12 cellular contexts compared by ENCODE assay signal in genomic region chr11:44680982-44681597, GRCh38. TPM values are rescaled to one million over a fixed set of nuclear protein-coding genes. Genes with fewer than 3 reads are reported as not detected.
DNase-seq lines count a peak whose midpoint lies in the region; FAIRE-seq and TF ChIP-seq lines count a peak whose summit lies in the region.
"Had no signal": no experiment of that assay in that cellular context is flagged by ENCODE, and none has a peak within 500 bp of the region (broad histone marks: within the 10 kb centered on the region; RNA-seq: fewer than 3 reads in every experiment).

No MANE protein-coding gene starts in this region.

- H3K23me2 ChIP-seq in H9 (ENCODE audit: insufficient read length, low read depth, low read length, poor library complexity, severe bottlenecking), result no peaks in the 10 kb centered on the region

- in situ Hi-C loops in mammary epithelial cell (cut with MboI; ENCODE audit: low sequenced_read_pairs in 2 of 2), result no loop called here
- in situ Hi-C loops in ACHN (cut with HindIII; ENCODE audit: low pct_ligation_motif_present, low pct_unique_long_range_greater_than_20kb, low sequenced_read_pairs), result no loop called here

- H3K27me3 Mint-ChIP-seq in H9 (ENCODE audit: low read depth), result peaks cover 3% of the 10 kb centered on the region; the same call in 1 of the 2 replicates

- H3K4me1 Mint-ChIP-seq in H9, result peaks cover 19 to 25% of the 10 kb centered on the region in 2 experiments

- no peak overlapping the region for H2BK5ac ChIP-seq in H9 (ENCODE audit: insufficient read length, low read length)

- H3K79me1 ChIP-seq in H9 (ENCODE audit: insufficient read depth, low read depth, low read length, poor library complexity, severe bottlenecking), result no peaks in the 10 kb centered on the region

- H3K4me3 Mint-ChIP-seq in H9, result no peak overlapping the region

- H3K79me2 ChIP-seq in H9 (ENCODE audit: insufficient read depth, low read length) (no peaks in the 10 kb centered on the region), mammary epithelial cell (ENCODE audit: insufficient read depth, low read length) (no peaks in the 10 kb centered on the region)

- H4K5ac ChIP-seq in H9 (ENCODE audit: insufficient read length, low read depth, low read length), result no peak overlapping the region

- no CpG with 5 or more reads among the region's 9 CpGs for WGBS in H9 (ENCODE audit: extremely low coverage, insufficient read length, low lambda C conversion rate)
- 21% methylated on average over 4 of the region's 9 CpGs for WGBS in mammary epithelial cell (ENCODE audit: low coverage, missing lambda C conversion rate)

- DNase-seq in H9 (peak; percentile 59), mammary epithelial cell (peak; percentile 60), kidney (no peak), ACHN (no peak), GM10248 (ENCODE audit: extremely low spot score) (no peak), LoVo (ENCODE audit: low spot score) (no peak)
- peak; percentile 18 to 40 for DNase-seq in activated CD4-positive, alpha-beta T cell treated with anti-CD3 and anti-CD28 coated beads for 4 hours
- peak; percentile 36 for DNase-seq in stimulated activated CD4-positive, alpha-beta T cell treated with anti-CD3 and anti-CD28 coated beads, Interleukin-4, amount 100 ng/mL, for 1 hour
- DNase-seq: heart left ventricle, NCI-H1417, occipital lobe had no signal

- intact Hi-C loops in mammary epithelial cell (cut with micrococcal nuclease), result no loop called here
- intact Hi-C loops in kidney (cut with DNase I), result no loop called here

- POLR2A ChIA-PET in GM10248 (lab: Yijun Ruan, JAX), result no interaction called here

- no TSS peak for BruUV-seq in mammary epithelial cell (replicated peaks; lab: Mats Ljungman, UMichigan)

- H3K27ac ChIP-seq in H9 (ENCODE audit: insufficient read length, low read depth, low read length) (no peak overlapping the region), mammary epithelial cell (ENCODE audit: insufficient read depth, low read depth, low read length) (peak overlapping the region; percentile 55), kidney (ENCODE audit: low read depth in 2 of 2, low read length in 2 of 2) (no peak overlapping the region)
- H3K27ac ChIP-seq: heart left ventricle, suprapubic skin had no signal

- no peak overlapping the region for H3K4me2 ChIP-seq in H9 (ENCODE audit: insufficient read depth, insufficient read length, low read length)
- peak overlapping the region; percentile 68 for H3K4me2 ChIP-seq in mammary epithelial cell (ENCODE audit: insufficient read depth, low read depth, low read length)

- H2BK15ac ChIP-seq in H9 (ENCODE audit: low read depth, low read length), result no peak overlapping the region; the same call in 1 of the 2 replicates

- CTCF ChIA-PET in mammary epithelial cell (lab: Charles Lee; ENCODE audit: low non-redundant PET) (no interaction called here), GM10248 (lab: Yijun Ruan, JAX) (no interaction called here)

- H3K36me3 Mint-ChIP-seq in H9 (ENCODE audit: insufficient read depth in 1 of 3, low read depth in 3 of 3), result no peaks in the 10 kb centered on the region; a peak in 1 of 7 replicates

- H4K91ac ChIP-seq in H9 (ENCODE audit: insufficient read length, low read depth, low read length), result no peak overlapping the region

- FAIRE-seq in kidney (lab: Jason Lieb, UNC), result no peak

- TF ChIP-seq CTCF in H9 (conservative IDR thresholded peaks at IDR 0.05), result no peak
- TF ChIP-seq CTCF in mammary epithelial cell (conservative IDR thresholded peaks at IDR 0.05 in 1 of 2, IDR thresholded peaks at IDR 0.05 in 1 of 2; ENCODE audit: extremely low read depth in 1 of 2, insufficient read depth in 1 of 2, low read depth in 1 of 2, low read length in 2 of 2), result no peak
- no peak for TF ChIP-seq CTCF in kidney (IDR thresholded peaks at IDR 0.05; ENCODE audit: borderline replicate concordance, extremely low read depth, insufficient read depth)
- no peak for TF ChIP-seq CTCF in GM10248 (IDR thresholded peaks at IDR 0.05; ENCODE audit: control extremely low read depth, extremely low read depth, low read depth, missing control alignments)

- H3K27me3 ChIP-seq in H9 (ENCODE audit: insufficient read depth, low read length), result no peaks in the 10 kb centered on the region
- H3K27me3 ChIP-seq in mammary epithelial cell (ENCODE audit: insufficient read depth, low read length), result no peaks in the 10 kb centered on the region
- H3K27me3 ChIP-seq: heart left ventricle, suprapubic skin had no signal

- H3K14ac ChIP-seq in H9 (ENCODE audit: insufficient read depth, low read length), result no peak overlapping the region

- H3K36me3 ChIP-seq in mammary epithelial cell (ENCODE audit: insufficient read depth, low read length) (no peaks in the 10 kb centered on the region), kidney (ENCODE audit: control insufficient read depth in 1 of 2, insufficient read depth in 2 of 2, low read length in 2 of 2) (no peaks in the 10 kb centered on the region)
- H3K36me3 ChIP-seq: heart left ventricle, suprapubic skin had no signal

- H2AK5ac ChIP-seq in H9 (ENCODE audit: insufficient read length, low read length), result no peak overlapping the region

- H3K23ac ChIP-seq in H9 (ENCODE audit: insufficient read length, low read depth, low read length), result no peak overlapping the region

- H3K9me3 ChIP-seq in H9 (ENCODE audit: control insufficient read depth, low read depth, low read length) (no peaks in the 10 kb centered on the region), mammary epithelial cell (replicated peaks; ENCODE audit: insufficient read depth, low read length) (no peaks in the 10 kb centered on the region), kidney (ENCODE audit: control insufficient read depth in 1 of 2, low read length in 2 of 2) (no peaks in the 10 kb centered on the region)
- H3K9me3 ChIP-seq: suprapubic skin had no signal

- H3K4me3 ChIP-seq in mammary epithelial cell (replicated peaks in 1 of 3; ENCODE audit: insufficient read depth in 1 of 3, low read depth in 2 of 3, low read length in 3 of 3) (no peak overlapping the region), kidney (ENCODE audit: low read length in 2 of 2) (no peak overlapping the region)
- H3K4me3 ChIP-seq: heart left ventricle, suprapubic skin had no signal

- no peak overlapping the region for H4K8ac ChIP-seq in H9 (replicated peaks; ENCODE audit: insufficient read length, low read depth, low read length)

- H3K9me3 Mint-ChIP-seq in H9, result peaks cover 0 to 4% of the 10 kb centered on the region in 2 experiments; a peak in 1 of 5 replicates

- peak overlapping the region; percentile 17 for H2AFZ ChIP-seq in H9 (ENCODE audit: low read length)
- H2AFZ ChIP-seq in mammary epithelial cell (ENCODE audit: low read depth, low read length), result peak overlapping the region; percentile 93

- dilution Hi-C loops in mammary epithelial cell (cut with HindIII; ENCODE audit: low sequenced_read_pairs), result no loop called here

- H3K27ac Mint-ChIP-seq in H9, result no peak overlapping the region; a peak in 1 of 7 replicates

- no peak overlapping the region for H2BK12ac ChIP-seq in H9 (ENCODE audit: insufficient read length, low read depth, low read length)

- no peak overlapping the region for H3K56ac ChIP-seq in H9 (ENCODE audit: insufficient read length, low read depth, low read length)

- H3K4ac ChIP-seq in H9 (ENCODE audit: low read depth, low read length), result no peak overlapping the region; the same call in 1 of the 2 replicates

- no peak overlapping the region for H2BK20ac ChIP-seq in H9 (ENCODE audit: low read depth, low read length, poor library complexity, severe bottlenecking)

- no peak overlapping the region for H2BK120ac ChIP-seq in H9 (ENCODE audit: low read depth, low read length, poor library complexity, severe bottlenecking)

- no peaks in the 10 kb centered on the region for H4K20me1 ChIP-seq in H9 (ENCODE audit: control insufficient read depth, insufficient read depth, insufficient read length)
- H4K20me1 ChIP-seq in mammary epithelial cell (ENCODE audit: insufficient read depth, low read length), result no peaks in the 10 kb centered on the region

- H3K4me1 ChIP-seq in H9 (ENCODE audit: insufficient read depth, low read length) (peaks cover 6% of the 10 kb centered on the region; the same call in 1 of the 2 replicates), mammary epithelial cell (ENCODE audit: insufficient read depth, low read length) (peaks cover 14% of the 10 kb centered on the region), kidney (ENCODE audit: control insufficient read depth in 1 of 2, insufficient read depth in 1 of 2, low read depth in 1 of 2, low read length in 2 of 2) (no peaks in the 10 kb centered on the region)
- H3K4me1 ChIP-seq: suprapubic skin had no signal

- no peak overlapping the region for H3K9ac ChIP-seq in H9 (ENCODE audit: extremely low read depth, insufficient read length, low read length)
- no peak overlapping the region for H3K9ac ChIP-seq in mammary epithelial cell (ENCODE audit: insufficient read depth, low read length)
- no peak overlapping the region for H3K9ac ChIP-seq in kidney (ENCODE audit: low read length in 2 of 2)

- no peak overlapping the region for H3K18ac ChIP-seq in H9 (ENCODE audit: insufficient read length, low read depth, low read length)

- no peak overlapping the region for H3T11ph ChIP-seq in H9 (ENCODE audit: low read length)

RNA-seq across cellular contexts. Expression of gene TSPAN18, which starts 45.7 kb away (rescaled TPM):
- total RNA-seq in H9 (2021) (25.3 and 26.5 TPM in 2 replicates), mammary epithelial cell (not detected), kidney (38.1 TPM)
- polyA plus RNA-seq in mammary epithelial cell (0.08 TPM), kidney (ENCODE audit: insufficient read depth, low read depth, low replicate concordance) (13.8 TPM)
- 5.0 TPM for polyA minus RNA-seq in mammary epithelial cell

Comparison
In these comparisons a context has a peak if more than half of its experiments do, and no peak if none do; other contexts are left out.
1. DNase-seq: peak in H9 (single experiment), activated CD4-positive, alpha-beta T cell treated with anti-CD3 and anti-CD28 coated beads for 4 hours (2 of 2), mammary epithelial cell (single experiment) and stimulated activated CD4-positive, alpha-beta T cell treated with anti-CD3 and anti-CD28 coated beads, Interleukin-4, amount 100 ng/mL, for 1 hour (single experiment); none in kidney (single experiment), ACHN (single experiment), GM10248 (single experiment) and LoVo (single experiment).
2. RNA of gene TSPAN18, which starts 45.7 kb away (total RNA-seq): 38.1 TPM in kidney (single experiment) and 25.3 to 26.5 TPM in H9; not detected in mammary epithelial cell; every median in the first group is over 10 times any median in the second.